Comparison of ENCODE assay signal across 8 cellular contexts in genomic region chr12:120317258-120318105, GRCh38. TPM values are rescaled to one million over a fixed set of nuclear protein-coding genes. Genes with fewer than 3 reads are reported as not detected.
DNase-seq lines count a peak whose midpoint lies in the region; ATAC-seq and TF ChIP-seq lines count a peak whose summit lies in the region.

No MANE protein-coding gene starts in this region.

- H3K27ac ChIP-seq in OCI-LY3 (ENCODE audit: low read length) (peak overlapping the region; percentile 38), epithelial cell of prostate (peak overlapping the region; percentile 55)

- intact Hi-C loops in mucosa of descending colon (cut with DNase I, micrococcal nuclease), result no loop called here

- DNase-seq in DMS114 treated with DMSO at 0.1 percent for 48 hours (lab: John Stamatoyannopoulos, UW; ENCODE audit: unreplicated experiment) (peak; percentile 100), HuH-7.5 (ENCODE audit: low spot score) (peak; percentile 90), activated T-cell treated with anti-CD3 and anti-CD28 coated beads for 4 hours (peak; percentile 100), epithelial cell of prostate (ENCODE audit: low read depth, low spot score) (peak; percentile 98), mucosa of descending colon (peak; percentile 99 to 100 (median 100))
- peak; percentile 100 for DNase-seq in stimulated activated CD8-positive, alpha-beta memory T cell treated with anti-CD3 and anti-CD28 coated beads, Interleukin-4, amount 100 ng/mL, for 24 hours (ENCODE audit: low read depth)

- peaks cover 4% of the 10 kb centered on the region for H3K79me2 ChIP-seq in OCI-LY3 (ENCODE audit: low read length)

- ATAC-seq in GM21526 (IDR thresholded peaks at IDR 0.05; ENCODE audit: low FRiP score, unreplicated experiment) (peak; percentile 95), mucosa of descending colon (peak; percentile 97)

- H4K20me1 ChIP-seq in OCI-LY3 (ENCODE audit: insufficient read depth, low read length), result no peaks in the 10 kb centered on the region

- H3K36me3 ChIP-seq in OCI-LY3 (replicated peaks; ENCODE audit: low read depth, low read length) (no peaks in the 10 kb centered on the region), mucosa of descending colon (ENCODE audit: low read depth) (peaks cover 4% of the 10 kb centered on the region)

- peak overlapping the region; percentile 74 for H3K9ac ChIP-seq in OCI-LY3 (ENCODE audit: low read length)

- peak overlapping the region; percentile 85 for H3K4me3 ChIP-seq in OCI-LY3 (ENCODE audit: low read length)
- peak overlapping the region; percentile 28 for H3K4me3 ChIP-seq in mucosa of descending colon

- peak; percentile 61 for TF ChIP-seq CTCF in OCI-LY3 (IDR thresholded peaks at IDR 0.05; ENCODE audit: low read depth, low read length)
- TF ChIP-seq CTCF in mucosa of descending colon (IDR thresholded peaks at IDR 0.05), result peak; percentile 38

- H3K4me2 ChIP-seq in OCI-LY3 (ENCODE audit: low read length), result peak overlapping the region; percentile 100

- H3K27me3 ChIP-seq in OCI-LY3 (ENCODE audit: low read depth, low read length), result no peaks in the 10 kb centered on the region

- H2AFZ ChIP-seq in OCI-LY3 (ENCODE audit: low read depth, low read length), result peak overlapping the region; percentile 67

- H3K9me3 ChIP-seq in OCI-LY3 (ENCODE audit: insufficient read depth, low read length), result no peaks in the 10 kb centered on the region
- no peaks in the 10 kb centered on the region for H3K9me3 ChIP-seq in mucosa of descending colon

- H3K4me1 ChIP-seq in OCI-LY3 (ENCODE audit: low read length) (peaks cover 7% of the 10 kb centered on the region; the same call in 1 of the 2 replicates), mucosa of descending colon (ENCODE audit: low read depth) (peaks cover 11% of the 10 kb centered on the region)

RNA-seq across cellular contexts. Expression of gene PLA2G1B, which starts 10.1 kb away (rescaled TPM):
- total RNA-seq in mucosa of descending colon, result not detected

RNA-seq across cellular contexts. Expression of gene SIRT4, which starts 15.4 kb away (rescaled TPM):
- total RNA-seq in mucosa of descending colon, result 1 to 10 TPM in 2 of 3 donors, under 1 TPM in 1; 0.53 to 3.9 (median 2.8) TPM

RNA-seq across cellular contexts. Expression of gene RNU4-1, which starts 24.4 kb away (rescaled TPM):
- 1,000 to 10,000 TPM; 2,217 to 4,015 (median 3,130) TPM for total RNA-seq in mucosa of descending colon

RNA-seq across cellular contexts. Expression of gene RNU4-2, which starts 25.8 kb away (rescaled TPM):
- total RNA-seq in mucosa of descending colon, result over 10,000 TPM in 2 of 3 donors, 1,000 to 10,000 TPM in 1; 4,682 to 17,144 (median 13,566) TPM

RNA-seq across cellular contexts. Expression of gene MSI1, which starts 51.5 kb away (rescaled TPM):
- 1 to 10 TPM; 3.7 to 6.3 (median 3.8) TPM for total RNA-seq in mucosa of descending colon

Comparison
In these comparisons a context has a peak if more than half of its experiments do, and no peak if none do; other contexts are left out.
1. Peak in every context shown above with its lines: DNase-seq, ATAC-seq, H3K4me3 ChIP-seq and H3K27ac ChIP-seq.